Comparison of ENCODE assay signal across 1 cellular context in the genomic region with DNA sequence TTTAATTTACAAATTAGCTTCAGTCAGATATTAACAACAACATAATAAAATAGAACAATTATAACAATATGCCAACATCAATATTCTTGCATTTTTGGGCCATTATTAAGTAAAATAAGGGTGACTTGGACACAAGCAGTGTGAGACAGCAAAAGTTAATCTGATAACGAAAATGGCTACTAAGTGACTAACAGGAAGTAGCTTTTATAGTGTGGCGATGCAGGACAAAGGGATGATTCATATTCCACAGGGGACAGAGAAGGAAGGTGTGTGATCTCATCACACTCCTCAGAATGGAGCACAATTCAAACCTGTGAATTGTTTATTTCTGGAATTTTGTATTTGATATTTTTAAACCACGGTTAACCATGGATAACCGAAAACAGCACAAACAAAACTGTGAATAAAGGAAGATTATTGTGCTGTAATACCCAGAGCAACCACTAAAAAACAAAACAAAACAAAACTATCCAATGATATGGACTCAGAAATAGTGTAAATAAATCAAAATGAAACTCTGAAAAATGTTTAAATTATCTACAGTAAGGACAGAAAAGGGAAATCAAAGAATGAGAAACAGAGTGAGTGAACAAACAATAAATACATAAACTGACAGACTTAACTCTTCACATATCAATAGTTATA.
TF ChIP-seq lines count a peak whose summit lies in the region.

No MANE protein-coding gene starts in this region.

TF ChIP-seq in HEK293, 187 proteins besides CTCF, POLR2A, EP300 and RAD21 (continued from another document):
- TF ChIP-seq HOXD13 (CRISPR knock-in tag; IDR thresholded peaks at IDR 0.05; ENCODE audit: borderline replicate concordance) (no peak), ZNF473 (tag by site-specific recombination; IDR thresholded peaks at IDR 0.05) (no peak), GLI2 (tag by site-specific recombination; IDR thresholded peaks at IDR 0.05; ENCODE audit: borderline replicate concordance, low read depth) (no peak), YY2 (tag by site-specific recombination; IDR thresholded peaks at IDR 0.05) (0 out of 2 replicates have a peak, but pooled peaks have one; percentile 44), ZFP37 (tag by site-specific recombination; IDR thresholded peaks at IDR 0.05) (peak; percentile 14; the same call in 1 of the 2 replicates)
- TF ChIP-seq, protein P1, sequence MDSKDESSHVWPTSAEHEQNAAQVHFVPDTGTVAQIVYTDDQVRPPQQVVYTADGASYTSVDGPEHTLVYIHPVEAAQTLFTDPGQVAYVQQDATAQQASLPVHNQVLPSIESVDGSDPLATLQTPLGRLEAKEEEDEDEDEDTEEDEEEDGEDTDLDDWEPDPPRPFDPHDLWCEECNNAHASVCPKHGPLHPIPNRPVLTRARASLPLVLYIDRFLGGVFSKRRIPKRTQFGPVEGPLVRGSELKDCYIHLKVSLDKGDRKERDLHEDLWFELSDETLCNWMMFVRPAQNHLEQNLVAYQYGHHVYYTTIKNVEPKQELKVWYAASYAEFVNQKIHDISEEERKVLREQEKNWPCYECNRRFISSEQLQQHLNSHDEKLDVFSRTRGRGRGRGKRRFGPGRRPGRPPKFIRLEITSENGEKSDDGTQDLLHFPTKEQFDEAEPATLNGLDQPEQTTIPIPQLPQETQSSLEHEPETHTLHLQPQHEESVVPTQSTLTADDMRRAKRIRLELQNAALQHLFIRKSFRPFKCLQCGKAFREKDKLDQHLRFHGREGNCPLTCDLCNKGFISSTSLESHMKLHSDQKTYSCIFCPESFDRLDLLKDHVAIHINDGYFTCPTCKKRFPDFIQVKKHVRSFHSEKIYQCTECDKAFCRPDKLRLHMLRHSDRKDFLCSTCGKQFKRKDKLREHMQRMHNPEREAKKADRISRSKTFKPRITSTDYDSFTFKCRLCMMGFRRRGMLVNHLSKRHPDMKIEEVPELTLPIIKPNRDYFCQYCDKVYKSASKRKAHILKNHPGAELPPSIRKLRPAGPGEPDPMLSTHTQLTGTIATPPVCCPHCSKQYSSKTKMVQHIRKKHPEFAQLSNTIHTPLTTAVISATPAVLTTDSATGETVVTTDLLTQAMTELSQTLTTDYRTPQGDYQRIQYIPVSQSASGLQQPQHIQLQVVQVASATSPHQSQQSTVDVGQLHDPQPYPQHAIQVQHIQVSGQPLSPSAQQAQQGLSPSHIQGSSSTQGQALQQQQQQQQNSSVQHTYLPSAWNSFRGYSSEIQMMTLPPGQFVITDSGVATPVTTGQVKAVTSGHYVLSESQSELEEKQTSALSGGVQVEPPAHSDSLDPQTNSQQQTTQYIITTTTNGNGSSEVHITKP (tag by site-specific recombination; IDR thresholded peaks at IDR 0.05): 0 out of 2 replicates have a peak, but pooled peaks have one; percentile 12
